In the genomic region with DNA sequence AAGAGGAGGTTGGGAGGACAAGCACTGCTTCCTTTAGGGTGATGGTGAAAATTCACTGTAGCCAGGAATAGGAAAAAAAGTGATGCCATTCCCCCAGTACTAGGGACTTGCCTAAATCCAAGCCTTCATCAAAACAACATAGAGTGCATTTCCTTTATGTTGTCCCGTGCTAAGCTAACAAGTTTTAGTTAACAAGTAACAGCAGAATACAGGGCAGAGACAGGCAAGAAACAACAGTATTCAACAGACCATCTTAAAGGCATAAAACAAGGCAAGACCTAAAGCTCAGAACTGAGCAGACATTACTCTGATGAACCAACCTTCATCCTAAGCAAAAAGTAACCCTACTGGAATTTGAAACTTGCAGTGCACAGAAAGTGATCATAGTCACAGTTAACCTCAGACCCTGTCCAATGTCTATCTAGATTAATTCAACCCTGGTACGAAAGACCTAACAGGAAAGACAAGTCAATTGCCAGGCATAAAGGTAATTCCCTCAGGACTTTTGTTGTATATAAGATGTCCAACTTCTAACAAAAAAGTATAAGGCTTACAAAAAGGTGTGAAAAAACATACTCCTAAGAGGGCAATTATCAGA, we compare ENCODE assay signal across 1 cellular context.
TF ChIP-seq lines count a peak whose summit lies in the region.

No MANE protein-coding gene starts in this region.

TF ChIP-seq in GM23338, 12 proteins besides CTCF, POLR2A, EP300 and RAD21:
- TF ChIP-seq, protein P1, sequence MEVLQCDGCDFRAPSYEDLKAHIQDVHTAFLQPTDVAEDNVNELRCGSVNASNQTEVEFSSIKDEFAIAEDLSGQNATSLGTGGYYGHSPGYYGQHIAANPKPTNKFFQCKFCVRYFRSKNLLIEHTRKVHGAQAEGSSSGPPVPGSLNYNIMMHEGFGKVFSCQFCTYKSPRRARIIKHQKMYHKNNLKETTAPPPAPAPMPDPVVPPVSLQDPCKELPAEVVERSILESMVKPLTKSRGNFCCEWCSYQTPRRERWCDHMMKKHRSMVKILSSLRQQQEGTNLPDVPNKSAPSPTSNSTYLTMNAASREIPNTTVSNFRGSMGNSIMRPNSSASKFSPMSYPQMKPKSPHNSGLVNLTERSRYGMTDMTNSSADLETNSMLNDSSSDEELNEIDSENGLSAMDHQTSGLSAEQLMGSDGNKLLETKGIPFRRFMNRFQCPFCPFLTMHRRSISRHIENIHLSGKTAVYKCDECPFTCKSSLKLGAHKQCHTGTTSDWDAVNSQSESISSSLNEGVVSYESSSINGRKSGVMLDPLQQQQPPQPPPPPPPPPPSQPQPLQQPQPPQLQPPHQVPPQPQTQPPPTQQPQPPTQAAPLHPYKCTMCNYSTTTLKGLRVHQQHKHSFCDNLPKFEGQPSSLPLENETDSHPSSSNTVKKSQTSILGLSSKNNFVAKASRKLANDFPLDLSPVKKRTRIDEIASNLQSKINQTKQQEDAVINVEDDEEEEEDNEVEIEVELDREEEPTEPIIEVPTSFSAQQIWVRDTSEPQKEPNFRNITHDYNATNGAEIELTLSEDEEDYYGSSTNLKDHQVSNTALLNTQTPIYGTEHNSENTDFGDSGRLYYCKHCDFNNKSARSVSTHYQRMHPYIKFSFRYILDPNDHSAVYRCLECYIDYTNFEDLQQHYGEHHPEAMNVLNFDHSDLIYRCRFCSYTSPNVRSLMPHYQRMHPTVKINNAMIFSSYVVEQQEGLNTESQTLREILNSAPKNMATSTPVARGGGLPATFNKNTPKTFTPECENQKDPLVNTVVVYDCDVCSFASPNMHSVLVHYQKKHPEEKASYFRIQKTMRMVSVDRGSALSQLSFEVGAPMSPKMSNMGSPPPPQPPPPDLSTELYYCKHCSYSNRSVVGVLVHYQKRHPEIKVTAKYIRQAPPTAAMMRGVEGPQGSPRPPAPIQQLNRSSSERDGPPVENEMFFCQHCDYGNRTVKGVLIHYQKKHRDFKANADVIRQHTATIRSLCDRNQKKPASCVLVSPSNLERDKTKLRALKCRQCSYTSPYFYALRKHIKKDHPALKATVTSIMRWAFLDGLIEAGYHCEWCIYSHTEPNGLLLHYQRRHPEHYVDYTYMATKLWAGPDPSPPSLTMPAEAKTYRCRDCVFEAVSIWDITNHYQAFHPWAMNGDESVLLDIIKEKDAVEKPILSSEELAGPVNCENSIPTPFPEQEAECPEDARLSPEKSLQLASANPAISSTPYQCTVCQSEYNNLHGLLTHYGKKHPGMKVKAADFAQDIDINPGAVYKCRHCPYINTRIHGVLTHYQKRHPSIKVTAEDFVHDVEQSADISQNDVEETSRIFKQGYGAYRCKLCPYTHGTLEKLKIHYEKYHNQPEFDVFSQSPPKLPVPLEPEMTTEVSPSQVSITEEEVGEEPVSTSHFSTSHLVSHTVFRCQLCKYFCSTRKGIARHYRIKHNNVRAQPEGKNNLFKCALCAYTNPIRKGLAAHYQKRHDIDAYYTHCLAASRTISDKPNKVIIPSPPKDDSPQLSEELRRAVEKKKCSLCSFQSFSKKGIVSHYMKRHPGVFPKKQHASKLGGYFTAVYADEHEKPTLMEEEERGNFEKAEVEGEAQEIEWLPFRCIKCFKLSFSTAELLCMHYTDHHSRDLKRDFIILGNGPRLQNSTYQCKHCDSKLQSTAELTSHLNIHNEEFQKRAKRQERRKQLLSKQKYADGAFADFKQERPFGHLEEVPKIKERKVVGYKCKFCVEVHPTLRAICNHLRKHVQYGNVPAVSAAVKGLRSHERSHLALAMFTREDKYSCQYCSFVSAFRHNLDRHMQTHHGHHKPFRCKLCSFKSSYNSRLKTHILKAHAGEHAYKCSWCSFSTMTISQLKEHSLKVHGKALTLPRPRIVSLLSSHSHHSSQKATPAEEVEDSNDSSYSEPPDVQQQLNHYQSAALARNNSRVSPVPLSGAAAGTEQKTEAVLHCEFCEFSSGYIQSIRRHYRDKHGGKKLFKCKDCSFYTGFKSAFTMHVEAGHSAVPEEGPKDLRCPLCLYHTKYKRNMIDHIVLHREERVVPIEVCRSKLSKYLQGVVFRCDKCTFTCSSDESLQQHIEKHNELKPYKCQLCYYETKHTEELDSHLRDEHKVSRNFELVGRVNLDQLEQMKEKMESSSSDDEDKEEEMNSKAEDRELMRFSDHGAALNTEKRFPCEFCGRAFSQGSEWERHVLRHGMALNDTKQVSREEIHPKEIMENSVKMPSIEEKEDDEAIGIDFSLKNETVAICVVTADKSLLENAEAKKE (CRISPR knock-in tag; IDR thresholded peaks at IDR 0.05), result no peak
- TF ChIP-seq JUNB (IDR thresholded peaks at IDR 0.05; ENCODE audit: unreplicated experiment), result no peak
TF ChIP-seq in GM23338: peak in this region for 0.
